In genomic region chr19:34237283-34237682, GRCh38 we compare ENCODE assay signal across 2 cellular contexts.
TF ChIP-seq lines count a peak whose summit lies in the region.

No MANE protein-coding gene starts in this region.

TF ChIP-seq in GM23338, 12 proteins besides CTCF, POLR2A, EP300 and RAD21:
- TF ChIP-seq ZNF462 (CRISPR knock-in tag; IDR thresholded peaks at IDR 0.05) (peak; percentile 73), CREB1 (CRISPR knock-in tag; IDR thresholded peaks at IDR 0.05; ENCODE audit: low read depth) (no peak)

TF ChIP-seq in H1, 55 proteins besides CTCF, POLR2A, EP300 and RAD21:
- TF ChIP-seq JUN (IDR thresholded peaks at IDR 0.05; ENCODE audit: low read depth, low read length): 0 out of 2 replicates have a peak, but pooled peaks have one; percentile 26
- no peak for TF ChIP-seq USF2 (IDR thresholded peaks at IDR 0.05; ENCODE audit: low read length)
- peak; percentile 87 for TF ChIP-seq JUND (IDR thresholded peaks at IDR 0.05; ENCODE audit: low read length)
